ENCODE assay signal across 24 cellular contexts in the genomic region with DNA sequence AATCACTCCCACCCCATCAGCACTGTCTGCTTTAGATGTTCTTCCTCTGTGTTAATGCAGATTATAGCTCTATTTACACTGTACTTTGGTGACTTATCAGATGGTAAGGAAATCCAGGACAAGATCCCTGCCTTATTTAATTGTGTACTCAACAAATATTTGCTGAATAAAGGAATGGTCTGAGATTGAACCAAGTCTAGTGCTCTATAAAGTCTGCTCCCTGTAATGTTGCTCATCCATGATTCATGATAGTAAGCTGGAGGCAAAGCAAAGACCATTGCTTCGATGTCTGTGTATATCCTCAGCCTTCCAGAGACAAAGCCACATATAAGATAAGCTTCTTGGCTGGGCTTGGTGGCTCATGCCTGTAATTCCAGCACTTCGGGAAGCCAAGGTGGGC. TPM values are rescaled to one million over a fixed set of nuclear protein-coding genes. Genes with fewer than 3 reads are reported as not detected.
DNase-seq lines count a peak whose midpoint lies in the region; ATAC-seq and TF ChIP-seq lines count a peak whose summit lies in the region.
"Had no signal": no experiment of that assay in that cellular context is flagged by ENCODE, and none has a peak within 500 bp of the region (broad histone marks: within the 10 kb centered on the region; RNA-seq: fewer than 3 reads in every experiment).

No MANE protein-coding gene starts in this region.

- H3K9me3 ChIP-seq in colonic mucosa = no peaks in the 10 kb centered on the region
- H3K9me3 ChIP-seq in transverse colon = peaks cover 21 to 29% of the 10 kb centered on the region in 2 donors
- peaks cover 11 to 44% (median 34%) of the 10 kb centered on the region in 4 donors for H3K9me3 ChIP-seq in stomach

- H3K36me3 ChIP-seq in colonic mucosa (no peaks in the 10 kb centered on the region), transverse colon (peaks cover 0 to 15% (median 7%) of the 10 kb centered on the region in 4 donors), stomach (peaks cover 4 to 15% (median 10%) of the 10 kb centered on the region in 4 donors)
- H3K36me3 ChIP-seq: BLaER1 had no signal

- no peaks in the 10 kb centered on the region for H3K36me3 Mint-ChIP-seq in T-cell

- POLR2A ChIA-PET in T-cell (lab: Charles Lee) = no interaction called here

- H3K27ac Mint-ChIP-seq in T-cell = no peak overlapping the region
- H3K27ac Mint-ChIP-seq: CD4-positive, alpha-beta T cell had no signal

- H3K27ac ChIP-seq in colonic mucosa (peak overlapping the region; percentile 30), transverse colon (peak overlapping the region; percentile 20 to 51 (median 48)), stomach (peak overlapping the region in 1 of 5 donors; percentile 36)
- H3K27ac ChIP-seq: BLaER1, HL-60 had no signal

- no peaks in the 10 kb centered on the region for H3K4me1 Mint-ChIP-seq in T-cell

- TF ChIP-seq CTCF in colonic mucosa (IDR thresholded peaks at IDR 0.05) (no peak), transverse colon (IDR thresholded peaks at IDR 0.05) (no peak), stomach (IDR thresholded peaks at IDR 0.05) (no peak)

- no peak overlapping the region for H3K4me3 ChIP-seq in colonic mucosa
- H3K4me3 ChIP-seq in transverse colon = no peak overlapping the region
- no peak overlapping the region for H3K4me3 ChIP-seq in stomach
- H3K4me3 ChIP-seq: BLaER1 had no signal

- CTCF ChIA-PET in T-cell (lab: Charles Lee) = no interaction called here

- TF ChIP-seq POLR2A in transverse colon (IDR thresholded peaks at IDR 0.05) = no peak
- TF ChIP-seq POLR2A in stomach (IDR thresholded peaks at IDR 0.05) = no peak

- intact Hi-C loops in colonic mucosa (cut with DNase I) = no loop called here
- intact Hi-C loops in transverse colon (cut with DNase I; ENCODE audit: low total_unique reads) = no loop called here
- intact Hi-C loops in stomach (cut with DNase I; ENCODE audit: low total_unique reads) = no loop called here

- peaks cover 19 to 40% (median 40%) of the 10 kb centered on the region in 3 donors for H3K9me3 Mint-ChIP-seq in T-cell

- in situ Hi-C loops in transverse colon (cut with MboI; ENCODE audit: low pct_ligation_motif_present in 1 of 4, low pct_unique_long_range_greater_than_20kb in 1 of 4, low sequenced_read_pairs in 3 of 4) = no loop called here

- DNase-seq in ELR (ENCODE audit: low read depth) = peak; percentile 22
- peak; percentile 51 for DNase-seq in NCI-H226
- DNase-seq in colonic mucosa = no peak
- DNase-seq in transverse colon = no peak
- DNase-seq in stomach = no peak
- DNase-seq in T-cell = no peak
- DNase-seq: ACHN; CD4-positive, alpha-beta T cell; DMS153; GF-D8; H7; KBM-7; NCI-H1105 treated with DMSO at 0.1 percent for 48 hours; NCI-H2081; NCI-H2171 treated with DMSO at 0.1 percent for 48 hours; NCI-H446; NCI-H526; OCI-M1; SW 1271 had no signal

- no peak for ATAC-seq in GM18858 (IDR thresholded peaks at IDR 0.05; ENCODE audit: unreplicated experiment)
- ATAC-seq in T-cell (replicated peaks in 1 of 4) = no peak
- ATAC-seq: HepG2, Right ventricle myocardium inferior had no signal

- no peak overlapping the region for H3K9ac ChIP-seq in colonic mucosa (ENCODE audit: low read depth in 2 of 2, low read length in 2 of 2)
- H3K9ac ChIP-seq: BLaER1 had no signal

- TF ChIP-seq EP300 in transverse colon (IDR thresholded peaks at IDR 0.05; ENCODE audit: low read depth) (no peak), stomach (IDR thresholded peaks at IDR 0.05) (no peak)

- no peaks in the 10 kb centered on the region for H3K4me1 ChIP-seq in colonic mucosa
- peaks cover 0 to 28% (median 6%) of the 10 kb centered on the region in 4 donors for H3K4me1 ChIP-seq in transverse colon
- peaks cover 0 to 8% (median 0%) of the 10 kb centered on the region in 4 donors for H3K4me1 ChIP-seq in stomach
- H3K4me1 ChIP-seq: BLaER1 had no signal

- H3K27me3 Mint-ChIP-seq in T-cell = peaks cover 0 to 17% of the 10 kb centered on the region in 2 donors

- no peaks in the 10 kb centered on the region for H3K27me3 ChIP-seq in colonic mucosa
- no peaks in the 10 kb centered on the region for H3K27me3 ChIP-seq in transverse colon
- H3K27me3 ChIP-seq in stomach = no peaks in the 10 kb centered on the region
- H3K27me3 ChIP-seq: BLaER1 had no signal

- H3K4me3 Mint-ChIP-seq in T-cell = no peak overlapping the region
- H3K4me3 Mint-ChIP-seq: CD4-positive, alpha-beta T cell had no signal

- WGBS in transverse colon (ENCODE audit: low coverage in 1 of 2), 2 donors = 46 to 57% methylated on average over 1 to 2 of the region's 2 CpGs
- WGBS in stomach, 5 donors = 38 to 66% (median 65%) methylated on average over 2 of the region's 2 CpGs

RNA-seq across cellular contexts. Expression of a gene that starts 33.5 kb away (rescaled TPM):
- total RNA-seq in colonic mucosa = 10 to 100 TPM; 42.4 to 45.5 TPM
- total RNA-seq in transverse colon = 100 to 1,000 TPM in 1 of 4 donors, 10 to 100 TPM in 3; 67.9 to 100 (median 90.8) TPM
- total RNA-seq in stomach = 10 to 100 TPM; 12.0 to 25.5 (median 19.2) TPM
- 1 to 10 TPM in 2 of 3 donors, under 1 TPM in 1; 0.98 to 5.3 (median 2.1) TPM for polyA plus RNA-seq in stomach
- under 1 TPM in 3 of 5 donors, not detected in 2; 0.03 to 0.06 (median 0.03) TPM for total RNA-seq in T-cell
- polyA plus RNA-seq: HepG2 had no signal

Comparison
In these comparisons a context has a peak if more than half of its experiments do, and no peak if none do; other contexts are left out.
1. DNase-seq: peak in ELR (single experiment) and NCI-H226 (single experiment); none in colonic mucosa (single experiment), transverse colon (single experiment), stomach (single experiment) and T-cell (0 of 34).
2. RNA of a gene that starts 33.5 kb away (total RNA-seq): 67.9 to 100 TPM in transverse colon, 42.4 to 45.5 TPM in colonic mucosa and 12.0 to 25.5 TPM in stomach; 0.03 to 0.06 TPM in T-cell; every median in the first group is over 10 times any median in the second.